ENCODE assay signal across 8 cellular contexts in the genomic region with DNA sequence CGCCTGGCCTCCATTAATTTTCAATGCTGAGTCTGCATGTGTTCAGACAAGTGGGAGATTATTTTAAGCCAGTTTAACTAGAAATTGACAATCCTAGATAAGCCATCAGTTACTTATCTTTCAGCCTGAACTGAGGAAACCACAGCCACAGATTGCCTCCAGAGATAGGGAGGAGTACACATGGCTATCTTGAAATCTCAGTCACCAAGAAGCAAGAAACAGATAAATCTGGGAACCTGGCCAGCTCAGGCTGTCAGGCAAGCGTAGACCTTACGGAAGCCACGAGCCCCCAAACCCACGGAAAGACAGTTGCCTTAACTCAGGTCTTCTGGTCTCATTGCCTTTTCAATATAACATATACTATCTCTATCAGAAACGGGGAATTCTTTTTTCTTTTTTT. TPM values are rescaled to one million over a fixed set of nuclear protein-coding genes. Genes with fewer than 3 reads are reported as not detected.
DNase-seq lines count a peak whose midpoint lies in the region; ATAC-seq and TF ChIP-seq lines count a peak whose summit lies in the region.
"Had no signal": no experiment of that assay in that cellular context is flagged by ENCODE, and none has a peak within 500 bp of the region (broad histone marks: within the 10 kb centered on the region; RNA-seq: fewer than 3 reads in every experiment).

No MANE protein-coding gene starts in this region.

- H3K36me3 ChIP-seq in spleen: peaks cover 0 to 2% (median 0%) of the 10 kb centered on the region in 6 donors
- H3K36me3 ChIP-seq: SJCRH30 had no signal

- ATAC-seq in sciatic nerve: no peak

- TF ChIP-seq POLR2A in spleen (IDR thresholded peaks at IDR 0.05): no peak

- whole genome bisulfite sequencing in spleen, 5 donors: 35 to 62% (median 45%) methylated on average over 6 of the region's 6 CpGs

- no peaks in the 10 kb centered on the region for H3K9me3 ChIP-seq in spleen
- H3K9me3 ChIP-seq: SJCRH30 had no signal

- H3K27me3 ChIP-seq in spleen (replicated peaks in 1 of 7): no peaks in the 10 kb centered on the region
- H3K27me3 ChIP-seq: SJCRH30 had no signal

- no peak for TF ChIP-seq CTCF in spleen (IDR thresholded peaks at IDR 0.05 in 8 of 11, conservative IDR thresholded peaks at IDR 0.05 in 3 of 11)

- no peak overlapping the region for H3K4me3 ChIP-seq in spleen
- H3K4me3 ChIP-seq: SJCRH30 had no signal

- H3K4me1 ChIP-seq in spleen: peaks cover 14 to 38% (median 31%) of the 10 kb centered on the region in 6 donors

- no peak overlapping the region for H3K27ac ChIP-seq in spleen
- H3K27ac ChIP-seq: SJCRH30 had no signal

- intact Hi-C loops in sciatic nerve (cut with DNase I) (no loop called here), spleen (cut with DNase I; ENCODE audit: low total_unique reads) (no loop called here)

- DNase-seq in Kasumi-1 (lab: John Stamatoyannopoulos, UW) (peak; percentile 55 to 58), T-helper 22 cell (ENCODE audit: low read depth) (peak; percentile 78), sciatic nerve (ENCODE audit: low spot score) (peak; percentile 33), kidney glomerular epithelial cell (lab: John Stamatoyannopoulos, UW) (no peak), NCI-H82 treated with DMSO at 0.1 percent for 48 hours (lab: John Stamatoyannopoulos, UW; ENCODE audit: unreplicated experiment) (no peak), spleen (no peak)
- DNase-seq in activated effector memory CD4-positive, alpha-beta T cell treated with anti-CD3 and anti-CD28 coated beads, Interleukin-2, amount 50 U/mL, for 16 hours: peak; percentile 79

RNA-seq across cellular contexts. Expression of a gene that starts 2.0 kb away (rescaled TPM):
- total RNA-seq in sciatic nerve: 145 TPM
- 100 to 1,000 TPM in 5 of 7 donors, 10 to 100 TPM in 2; 81.1 to 124 (median 110) TPM for total RNA-seq in spleen
- polyA plus RNA-seq in spleen: 10 to 100 TPM; 14.6 to 22.5 (median 15.3) TPM

RNA-seq across cellular contexts. Expression of a gene that starts 57.7 kb away (rescaled TPM):
- 18.4 TPM for total RNA-seq in sciatic nerve
- 10 to 100 TPM; 20.3 to 40.6 (median 32.5) TPM for total RNA-seq in spleen
- polyA plus RNA-seq in spleen: 10 to 100 TPM in 1 of 3 donors, 1 to 10 TPM in 2; 4.6 to 10.4 (median 5.1) TPM

Comparison
In these comparisons a context has a peak if more than half of its experiments do, and no peak if none do; other contexts are left out.
1. DNase-seq: peak in Kasumi-1 (2 of 2), T-helper 22 cell (single experiment), activated effector memory CD4-positive, alpha-beta T cell treated with anti-CD3 and anti-CD28 coated beads, Interleukin-2, amount 50 U/mL, for 16 hours (single experiment) and sciatic nerve (single experiment); none in kidney glomerular epithelial cell (single experiment), NCI-H82 treated with DMSO at 0.1 percent for 48 hours (single experiment) and spleen (single experiment).